In genomic region chr19:36527873-36528193, GRCh38 we compare ENCODE assay signal across 8 cellular contexts. TPM values are rescaled to one million over a fixed set of nuclear protein-coding genes. Genes with fewer than 3 reads are reported as not detected.
DNase-seq lines count a peak whose midpoint lies in the region; ATAC-seq and TF ChIP-seq lines count a peak whose summit lies in the region.

No MANE protein-coding gene starts in this region.

- H3K4me2 ChIP-seq in PC-9 (peak overlapping the region; percentile 83), parathyroid adenoma (ENCODE audit: low read length) (peak overlapping the region; percentile 67)

- peaks cover 17% of the 10 kb centered on the region for H3K36me3 ChIP-seq in PC-9 (ENCODE audit: low read depth)
- H3K36me3 ChIP-seq in parathyroid adenoma (ENCODE audit: control insufficient read depth, insufficient read depth, low read length), result no peaks in the 10 kb centered on the region

- H3K79me2 ChIP-seq in PC-9 (ENCODE audit: low read depth), result peaks cover 41% of the 10 kb centered on the region
- peaks cover 15% of the 10 kb centered on the region for H3K79me2 ChIP-seq in parathyroid adenoma

- H2AFZ ChIP-seq in PC-9 (peak overlapping the region; percentile 96), parathyroid adenoma (peak overlapping the region; percentile 96)

- H3K4me3 ChIP-seq in GM12864 (ENCODE audit: low read depth, low read length) (peak overlapping the region; percentile 82), PC-9 (peak overlapping the region; percentile 80), epithelial cell of proximal tubule (ENCODE audit: low read depth, low read length) (peak overlapping the region; percentile 72), parathyroid adenoma (ENCODE audit: low read depth, low read length) (peak overlapping the region; percentile 92)

- H4K20me1 ChIP-seq in PC-9 (ENCODE audit: insufficient read depth), result no peaks in the 10 kb centered on the region

- no peaks in the 10 kb centered on the region for H3F3A ChIP-seq in PC-9 (ENCODE audit: insufficient read depth, low read depth)

- no peak for ATAC-seq in GM21576 (IDR thresholded peaks at IDR 0.05; ENCODE audit: unreplicated experiment)

- intact Hi-C loops in PC-9 (cut with micrococcal nuclease; ENCODE audit: unreplicated experiment), result loop anchor here (1.0 to 2.0 kb wide), 6 partner anchors 39 to 322 kb away; partner anchors contain the start of genes ZNF146, ZNF345, ZNF529 and ZNF566

- POLR2A ChIA-PET in PC-9 (lab: Charles Lee; ENCODE audit: unreplicated experiment), result interaction anchor here (0.6 to 0.9 kb wide), 2 partner anchors 49 to 323 kb away, joined by 8 to 10 read pairs; partner anchors contain the start of gene ZNF345

- TF ChIP-seq CTCF in GM12864 (IDR thresholded peaks at IDR 0.05; ENCODE audit: low read depth, low read length, missing control alignments) (no peak), PC-9 (conservative IDR thresholded peaks at IDR 0.05) (no peak), epithelial cell of proximal tubule (conservative IDR thresholded peaks at IDR 0.05; ENCODE audit: low read depth, low read length) (no peak), parathyroid adenoma (IDR thresholded peaks at IDR 0.05) (no peak)

- H3K4me1 ChIP-seq in PC-9 (replicated peaks; ENCODE audit: insufficient read depth) (peaks cover 6% of the 10 kb centered on the region; the same call in 1 of the 2 replicates), parathyroid adenoma (no peaks in the 10 kb centered on the region)

- H3K9ac ChIP-seq in parathyroid adenoma, result peak overlapping the region; percentile 39

- no TSS peak for BruUV-seq in PC-9 (replicated peaks; lab: Mats Ljungman, UMichigan)

- H3K9me2 ChIP-seq in PC-9 (ENCODE audit: insufficient read depth), result no peaks in the 10 kb centered on the region

- no peaks in the 10 kb centered on the region for H3K27me3 ChIP-seq in PC-9 (ENCODE audit: insufficient read depth, low read depth)
- no peaks in the 10 kb centered on the region for H3K27me3 ChIP-seq in parathyroid adenoma (ENCODE audit: control insufficient read depth, insufficient read depth, low read length)

- DNase-seq in GM12864 (ENCODE audit: low read depth), result no peak
- no peak for DNase-seq in PC-9
- no peak for DNase-seq in epithelial cell of proximal tubule (ENCODE audit: low read depth)
- no peak for DNase-seq in HK-2 (ENCODE audit: unreplicated experiment)
- no peak for DNase-seq in AG08396 (ENCODE audit: low spot score)
- DNase-seq in cortex of kidney (lab: John Stamatoyannopoulos, UW), result no peak

- H3K9me3 ChIP-seq in PC-9 (ENCODE audit: insufficient read depth, low read depth) (peaks cover 55% of the 10 kb centered on the region), parathyroid adenoma (ENCODE audit: control insufficient read depth, low read length) (no peaks in the 10 kb centered on the region)

- H3K27ac ChIP-seq in PC-9 (peak overlapping the region; percentile 74), parathyroid adenoma (peak overlapping the region; percentile 89)

- CTCF ChIA-PET in PC-9 (lab: Charles Lee), result interaction anchor here (0.6 to 0.7 kb wide), 2 partner anchors 20 to 109 kb away, joined by 3 to 9 read pairs; no protein-coding TSS in a partner anchor

RNA-seq across cellular contexts. Expression of gene ZNF260, which starts 0.2 kb away (rescaled TPM):
- 9.4 and 10.6 TPM in 2 replicates for total RNA-seq in PC-9 (2021)
- total RNA-seq in epithelial cell of proximal tubule, result 13.0 and 15.8 TPM in 2 replicates

RNA-seq across cellular contexts. Expression of gene ZNF566, which starts 38.5 kb away (rescaled TPM):
- total RNA-seq in PC-9 (2021) (6.0 and 7.9 TPM in 2 replicates), epithelial cell of proximal tubule (2.7 and 2.9 TPM in 2 replicates)

RNA-seq across cellular contexts. Expression of gene ZNF529, which starts 45.3 kb away (rescaled TPM):
- total RNA-seq in PC-9 (2021), result 4.0 and 4.2 TPM in 2 replicates
- 4.4 and 5.9 TPM in 2 replicates for total RNA-seq in epithelial cell of proximal tubule
